In the genomic region with DNA sequence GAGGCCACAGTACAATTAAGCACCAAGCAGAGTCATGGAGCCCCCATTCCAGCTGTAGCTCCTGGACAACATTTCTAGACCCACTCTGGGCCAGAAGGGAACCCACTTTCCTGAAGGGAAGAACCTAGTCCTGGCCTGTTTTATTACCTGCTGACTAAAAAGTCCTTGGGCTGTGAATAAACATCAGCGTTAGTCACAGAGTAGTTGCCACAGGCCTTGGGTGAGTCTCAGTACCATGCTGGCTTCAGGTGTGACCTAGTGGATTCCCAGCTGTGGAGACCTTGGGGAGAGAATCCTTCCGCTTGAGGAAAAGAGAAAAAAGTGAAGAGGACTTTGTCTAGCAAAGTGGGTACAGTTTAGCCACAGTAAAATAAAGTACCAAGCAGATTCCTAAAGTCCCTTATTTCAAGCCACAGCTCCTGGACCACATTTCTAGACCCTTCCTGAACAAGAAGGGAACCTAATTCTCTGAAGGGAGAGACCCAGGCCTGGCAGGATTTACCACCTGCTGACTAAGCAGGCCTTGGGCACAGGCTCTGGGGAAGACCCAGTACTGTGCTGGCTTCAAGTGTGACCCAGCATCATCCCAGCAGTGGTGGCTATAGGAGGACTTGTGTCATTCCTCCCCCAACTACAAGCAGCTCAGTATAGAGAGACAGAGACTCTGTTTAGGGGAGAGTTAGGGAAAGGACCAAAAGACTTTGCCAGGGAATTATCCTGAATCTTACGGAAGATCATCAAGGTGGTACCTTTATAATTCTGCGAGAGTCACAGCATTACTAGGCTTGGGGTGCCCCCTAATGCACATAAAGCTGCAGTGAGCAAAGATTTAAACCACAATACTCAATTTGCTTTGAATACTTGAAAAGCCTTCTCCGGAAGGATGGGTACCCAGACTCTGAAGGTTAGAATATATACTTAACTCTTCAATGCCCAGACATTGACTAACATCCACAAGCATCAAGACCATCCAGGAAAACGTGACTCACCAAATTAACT, we compare ENCODE assay signal across 15 cellular contexts.
A peak's percentile ranks its signal among the peaks of the same experiment; 100 is the strongest.
DNase-seq lines count a peak whose midpoint lies in the region; ATAC-seq and TF ChIP-seq lines count a peak whose summit lies in the region.
"Had no signal": no experiment of that assay in that cellular context is flagged by ENCODE, and none has a peak within 500 bp of the region (broad histone marks: within the 10 kb centered on the region; RNA-seq: fewer than 3 reads in every experiment).

No MANE protein-coding gene starts in this region.

- H2BK15ac ChIP-seq in mesendoderm (replicated peaks; ENCODE audit: low read depth) = no peak overlapping the region

- no peak overlapping the region for H3K27ac Mint-ChIP-seq in activated CD4-positive, alpha-beta T cell treated with anti-CD3 and anti-CD28 coated beads, Interleukin-2, amount 10 ng/mL, durations not matched to agents 7 days and 5 days
- H3K27ac Mint-ChIP-seq: stimulated activated naive CD8-positive, alpha-beta T cell treated with anti-CD3 and anti-CD28 coated beads, Interleukin-15, Interleukin-2, amounts not matched to agents 100 ng/mL and 50 ng/mL, for 24 hours had no signal

- no peak for TF ChIP-seq POLR2A in tibial nerve (IDR thresholded peaks at IDR 0.05)

- H3K79me2 ChIP-seq in mesendoderm (ENCODE audit: control insufficient read depth, insufficient read depth, low read length) = no peaks in the 10 kb centered on the region

- TF ChIP-seq EP300 in tibial nerve (IDR thresholded peaks at IDR 0.05) = no peak

- H4K8ac ChIP-seq in mesendoderm (ENCODE audit: low read depth, low read length) = no peak overlapping the region

- WGBS in mesendoderm (ENCODE audit: extremely low coverage, insufficient coverage, low lambda C conversion rate) = no CpG with 5 or more reads among the region's 6 CpGs
- WGBS in tibial nerve, 2 donors = 64 to 66% methylated on average over 6 of the region's 6 CpGs

- H3K56ac ChIP-seq in mesendoderm (ENCODE audit: low read length) = no peak overlapping the region

- H3K27ac ChIP-seq in mesendoderm (ENCODE audit: low read depth, low read length) (no peak overlapping the region), tibial nerve (no peak overlapping the region)
- H3K27ac ChIP-seq: gastrocnemius medialis had no signal

- H3K27me3 Mint-ChIP-seq in activated CD4-positive, alpha-beta T cell treated with anti-CD3 and anti-CD28 coated beads, Interleukin-2, amount 10 ng/mL, durations not matched to agents 7 days and 5 days = peaks cover 5% of the 10 kb centered on the region

- peaks cover 2% of the 10 kb centered on the region for H3K4me1 Mint-ChIP-seq in activated CD4-positive, alpha-beta T cell treated with anti-CD3 and anti-CD28 coated beads, Interleukin-2, amount 10 ng/mL, durations not matched to agents 7 days and 5 days

- H3K36me3 Mint-ChIP-seq in activated CD4-positive, alpha-beta T cell treated with anti-CD3 and anti-CD28 coated beads, Interleukin-2, amount 10 ng/mL, durations not matched to agents 7 days and 5 days (ENCODE audit: low read depth) = no peaks in the 10 kb centered on the region

- H3K4me2 ChIP-seq in mesendoderm (ENCODE audit: low read length) = no peak overlapping the region

- H3K36me3 ChIP-seq in mesendoderm (ENCODE audit: control insufficient read depth, insufficient read depth, low read length) (no peaks in the 10 kb centered on the region), tibial nerve (no peaks in the 10 kb centered on the region)
- H3K36me3 ChIP-seq: gastrocnemius medialis had no signal

- peak; percentile 10 for DNase-seq in activated CD4-positive, alpha-beta T cell treated with anti-CD3 and anti-CD28 coated beads, Interleukin-2, amount 10 ng/mL, durations not matched to agents 7 days and 5 days
- DNase-seq in activated CD4-positive, alpha-beta T cell treated with anti-CD3 and anti-CD28 coated beads, Interleukin-2, amount 50 U/mL, for 4 hours = no peak
- no peak for DNase-seq in GM12865 (ENCODE audit: low read depth)
- peak; percentile 5 for DNase-seq in SK-MEL-5 (ENCODE audit: low read depth, low spot score)
- DNase-seq in mesendoderm = peak; percentile 35
- no peak for DNase-seq in tibial nerve (ENCODE audit: low spot score in 2 of 2)
- DNase-seq: ACHN, gastrocnemius medialis, IMR-90, kidney, occipital lobe had no signal

- no peak overlapping the region for H2BK120ac ChIP-seq in mesendoderm (ENCODE audit: low read depth, low read length)

- H3K27me3 ChIP-seq in mesendoderm (ENCODE audit: insufficient read depth, low read length, poor library complexity) (no peaks in the 10 kb centered on the region), tibial nerve (no peaks in the 10 kb centered on the region)
- H3K27me3 ChIP-seq: gastrocnemius medialis had no signal

- H2BK5ac ChIP-seq in mesendoderm (ENCODE audit: low read length) = no peak overlapping the region

- TF ChIP-seq CTCF in GM12865 (IDR thresholded peaks at IDR 0.05; ENCODE audit: insufficient read depth, low read depth, low read length, missing control alignments) = peak; percentile 3
- no peak for TF ChIP-seq CTCF in tibial nerve (IDR thresholded peaks at IDR 0.05)

- peaks cover 0 to 6% (median 0%) of the 10 kb centered on the region in 4 donors for H3K9me3 ChIP-seq in tibial nerve
- H3K9me3 ChIP-seq: gastrocnemius medialis had no signal

- H3K9ac ChIP-seq in mesendoderm (ENCODE audit: low read length) = no peak overlapping the region

- no peak overlapping the region for H2AK5ac ChIP-seq in mesendoderm (ENCODE audit: low read length)

- no peaks in the 10 kb centered on the region for H3K9me3 Mint-ChIP-seq in activated CD4-positive, alpha-beta T cell treated with anti-CD3 and anti-CD28 coated beads, Interleukin-2, amount 10 ng/mL, durations not matched to agents 7 days and 5 days
- H3K9me3 Mint-ChIP-seq: stimulated activated naive CD8-positive, alpha-beta T cell treated with anti-CD3 and anti-CD28 coated beads, Interleukin-15, Interleukin-2, amounts not matched to agents 100 ng/mL and 50 ng/mL, for 24 hours had no signal

- no peak overlapping the region for H3K23ac ChIP-seq in mesendoderm (ENCODE audit: low read length)

- H3K4me1 ChIP-seq in mesendoderm (ENCODE audit: control insufficient read depth, low read depth, low read length) (no peaks in the 10 kb centered on the region), tibial nerve (no peaks in the 10 kb centered on the region)
- H3K4me1 ChIP-seq: gastrocnemius medialis had no signal

- no peak overlapping the region for H3K18ac ChIP-seq in mesendoderm (ENCODE audit: low read length)

- CTCF ChIA-PET in activated CD4-positive, alpha-beta T cell treated with anti-CD3 and anti-CD28 coated beads, Interleukin-2, amount 10 ng/mL, durations not matched to agents 7 days and 5 days (lab: Charles Lee) = interaction anchor here (0.6 kb wide), 2 partner anchors 796 to 973 kb away, joined by 3 read pairs; no protein-coding TSS in a partner anchor

- H3K4me3 ChIP-seq in GM12865 (ENCODE audit: low read depth, low read length) (no peak overlapping the region), mesendoderm (ENCODE audit: low read length) (no peak overlapping the region), tibial nerve (no peak overlapping the region)
- H3K4me3 ChIP-seq: gastrocnemius medialis had no signal

- no peak overlapping the region for H3K4ac ChIP-seq in mesendoderm (ENCODE audit: low read depth, low read length)

- in situ Hi-C loops in SK-MEL-5 (cut with HindIII; ENCODE audit: low pct_unique_long_range_greater_than_20kb, low sequenced_read_pairs) = no loop called here

- no peak overlapping the region for H4K5ac ChIP-seq in mesendoderm (ENCODE audit: low read length)

- no peaks in the 10 kb centered on the region for H3K79me1 ChIP-seq in mesendoderm (ENCODE audit: low read length)

- ATAC-seq in HG03025 (IDR thresholded peaks at IDR 0.05; ENCODE audit: low FRiP score, unreplicated experiment) = no peak
- ATAC-seq in GM18502 (IDR thresholded peaks at IDR 0.05; ENCODE audit: poor library complexity, unreplicated experiment) = no peak
- ATAC-seq: gastrocnemius medialis, Right ventricle myocardium inferior had no signal

- no peak overlapping the region for H3K4me3 Mint-ChIP-seq in activated CD4-positive, alpha-beta T cell treated with anti-CD3 and anti-CD28 coated beads, Interleukin-2, amount 10 ng/mL, durations not matched to agents 7 days and 5 days
- H3K4me3 Mint-ChIP-seq: stimulated activated naive CD8-positive, alpha-beta T cell treated with anti-CD3 and anti-CD28 coated beads, Interleukin-15, Interleukin-2, amounts not matched to agents 100 ng/mL and 50 ng/mL, for 24 hours had no signal

- POLR2A ChIA-PET in activated CD4-positive, alpha-beta T cell treated with anti-CD3 and anti-CD28 coated beads, Interleukin-2, amount 10 ng/mL, durations not matched to agents 7 days and 5 days (lab: Charles Lee) = no interaction called here

Comparison
In these comparisons a context has a peak if more than half of its experiments do, and no peak if none do; other contexts are left out.
1. DNase-seq: peak in activated CD4-positive, alpha-beta T cell treated with anti-CD3 and anti-CD28 coated beads, Interleukin-2, amount 10 ng/mL, durations not matched to agents 7 days and 5 days (single experiment), SK-MEL-5 (single experiment) and mesendoderm (single experiment); none in activated CD4-positive, alpha-beta T cell treated with anti-CD3 and anti-CD28 coated beads, Interleukin-2, amount 50 U/mL, for 4 hours (0 of 2), GM12865 (single experiment) and tibial nerve (0 of 2).